ENCODE assay signal across 34 cellular contexts in genomic region chr10:104450490-104450889, GRCh38.
"Had no signal": no experiment of that assay in that cellular context is flagged by ENCODE, and none has a peak within 500 bp of the region (broad histone marks: within the 10 kb centered on the region; RNA-seq: fewer than 3 reads in every experiment).

No MANE protein-coding gene starts in this region.

- H3K4me2 ChIP-seq: smooth muscle cell had no signal

- H3K27ac Mint-ChIP-seq: naive thymus-derived CD8-positive, alpha-beta T cell; natural killer cell treated with Interleukin-12 subunit alpha and Interleukin-12 subunit beta and Interleukin-15 and Interleukin-18, amount 100 ng/mL, for 72 hours; nephron progenitor cell; progenitor cell of endocrine pancreas; stimulated activated memory B cell treated with anti-CD40 and anti-IgM and Interleukin-4, amounts not matched to agents 10 μg/mL and 1 μg/mL and 100 μg/mL, for 72 hours; stimulated activated naive CD8-positive, alpha-beta T cell treated with anti-CD3 and anti-CD28 coated beads, Interleukin-15, amount 100 ng/mL, for 72 hours; type B pancreatic cell had no signal

- H3K9me3 ChIP-seq: neutrophil, ovary, psoas muscle, right lobe of liver, sigmoid colon, spleen, suprapubic skin, testis, tibial artery, transverse colon, upper lobe of right lung, uterus had no signal

- H3K4me1 Mint-ChIP-seq: naive thymus-derived CD8-positive, alpha-beta T cell; stimulated activated memory B cell treated with anti-CD40 and anti-IgM and Interleukin-4, amounts not matched to agents 10 μg/mL and 1 μg/mL and 100 μg/mL, for 72 hours; stimulated activated naive CD8-positive, alpha-beta T cell treated with anti-CD3 and anti-CD28 coated beads, Interleukin-15, amount 100 ng/mL, for 72 hours had no signal

- H3K4me3 Mint-ChIP-seq: naive thymus-derived CD8-positive, alpha-beta T cell; natural killer cell treated with Interleukin-12 subunit alpha and Interleukin-12 subunit beta and Interleukin-15 and Interleukin-18, amount 100 ng/mL, for 72 hours; nephron progenitor cell; neural crest cell; stimulated activated memory B cell treated with anti-CD40 and anti-IgM and Interleukin-4, amounts not matched to agents 10 μg/mL and 1 μg/mL and 100 μg/mL, for 72 hours; stimulated activated naive CD8-positive, alpha-beta T cell treated with anti-CD3 and anti-CD28 coated beads, Interleukin-15, amount 100 ng/mL, for 72 hours; type B pancreatic cell had no signal

- H3K27ac ChIP-seq: neutrophil, ovary, parathyroid adenoma, psoas muscle, right lobe of liver, sigmoid colon, skin epidermis, spleen, suprapubic skin, testis, transverse colon, upper lobe of right lung, uterus had no signal

- H3K36me3 ChIP-seq: neutrophil, ovary, right lobe of liver, sigmoid colon, spleen, suprapubic skin, tibial artery, transverse colon, upper lobe of right lung, uterus had no signal

- H2AFZ ChIP-seq: parathyroid adenoma had no signal

- DNase-seq: naive thymus-derived CD8-positive, alpha-beta T cell; nephron progenitor cell; nucleus accumbens; ovary; posterior cingulate gyrus; psoas muscle; right cardiac atrium; right lobe of liver; sigmoid colon; spleen; stimulated activated CD4-positive, alpha-beta T cell treated with anti-CD3 and anti-CD28 coated beads, Interleukin-12 subunit alpha, Interleukin-12 subunit beta, amount 100 ng/mL, for 4 hours; stimulated activated CD4-positive, alpha-beta T cell treated with anti-CD3 and anti-CD28 coated beads, Interleukin-1b, Interleukin-23, amount 100 ng/mL, for 48 hours; stimulated activated CD4-positive, alpha-beta T cell treated with anti-CD3 and anti-CD28 coated beads, Interleukin-4, amount 100 ng/mL, for 1 hour; stimulated activated CD4-positive, alpha-beta T cell treated with anti-CD3 and anti-CD28 coated beads, Interleukin-4, amount 100 ng/mL, for 4 hours; stimulated activated CD8-positive, alpha-beta memory T cell treated with anti-CD3 and anti-CD28 coated beads, Interleukin-4, amount 100 ng/mL, for 48 hours; stimulated activated naive CD4-positive, alpha-beta T cell; stimulated activated naive CD8-positive, alpha-beta T cell treated with anti-CD3 and anti-CD28 coated beads, Interleukin-15, amount 100 ng/mL, for 72 hours; stimulated activated naive CD8-positive, alpha-beta T cell treated with anti-CD3 and anti-CD28 coated beads, Interleukin-15, Interleukin-2, amounts not matched to agents 100 U/mL and 50 U/mL, for 24 hours; substantia nigra; testis; transverse colon; upper lobe of right lung; uterus had no signal

- H3K36me3 Mint-ChIP-seq: naive thymus-derived CD8-positive, alpha-beta T cell; natural killer cell treated with Interleukin-12 subunit alpha and Interleukin-12 subunit beta and Interleukin-15 and Interleukin-18, amount 100 ng/mL, for 72 hours; stimulated activated memory B cell treated with anti-CD40 and anti-IgM and Interleukin-4, amounts not matched to agents 10 μg/mL and 1 μg/mL and 100 μg/mL, for 72 hours; type B pancreatic cell had no signal

- ATAC-seq: naive thymus-derived CD8-positive, alpha-beta T cell; natural killer cell treated with Interleukin-12 subunit alpha and Interleukin-12 subunit beta and Interleukin-15 and Interleukin-18, amount 100 ng/mL, for 72 hours; psoas muscle; right cardiac atrium; right lobe of liver; stimulated activated memory B cell treated with anti-CD40 and anti-IgM and Interleukin-4, amounts not matched to agents 10 μg/mL and 1 μg/mL and 100 μg/mL, for 72 hours; stimulated activated naive CD8-positive, alpha-beta T cell treated with anti-CD3 and anti-CD28 coated beads, Interleukin-15, amount 100 ng/mL, for 72 hours; stimulated activated naive CD8-positive, alpha-beta T cell treated with anti-CD3 and anti-CD28 coated beads, Interleukin-15, Interleukin-2, amounts not matched to agents 100 U/mL and 50 U/mL, for 24 hours; upper lobe of right lung had no signal

- H3K27me3 Mint-ChIP-seq: progenitor cell of endocrine pancreas had no signal

- H3K79me2 ChIP-seq: parathyroid adenoma had no signal

- H3K27me3 ChIP-seq: neutrophil, ovary, right lobe of liver, sigmoid colon, suprapubic skin, testis, tibial artery, transverse colon, upper lobe of right lung, uterus had no signal

- H3K4me1 ChIP-seq: parathyroid adenoma, psoas muscle, right lobe of liver, sigmoid colon, spleen, testis, transverse colon, upper lobe of right lung, uterus had no signal

- H3K4me3 ChIP-seq: ovary, psoas muscle, right lobe of liver, sigmoid colon, skin epidermis, smooth muscle cell, spleen, suprapubic skin, testis, tibial artery, transverse colon, upper lobe of right lung, uterus had no signal

- H3K9me3 Mint-ChIP-seq: naive thymus-derived CD8-positive, alpha-beta T cell; natural killer cell treated with Interleukin-12 subunit alpha and Interleukin-12 subunit beta and Interleukin-15 and Interleukin-18, amount 100 ng/mL, for 72 hours; nephron progenitor cell; neural crest cell; stimulated activated memory B cell treated with anti-CD40 and anti-IgM and Interleukin-4, amounts not matched to agents 10 μg/mL and 1 μg/mL and 100 μg/mL, for 72 hours; stimulated activated naive CD8-positive, alpha-beta T cell treated with anti-CD3 and anti-CD28 coated beads, Interleukin-15, amount 100 ng/mL, for 72 hours; type B pancreatic cell had no signal
